In genomic region chr6:128259036-128259734, GRCh38 we compare ENCODE assay signal across 9 cellular contexts.
DNase-seq lines count a peak whose midpoint lies in the region; ATAC-seq, FAIRE-seq and TF ChIP-seq lines count a peak whose summit lies in the region.
"Had no signal": no experiment of that assay in that cellular context is flagged by ENCODE, and none has a peak within 500 bp of the region (broad histone marks: within the 10 kb centered on the region; RNA-seq: fewer than 3 reads in every experiment).

No MANE protein-coding gene starts in this region.

- WGBS in HepG2 (ENCODE audit: low lambda C conversion rate) = 97% methylated on average over 2 of the region's 2 CpGs

- ATAC-seq in GM18505 (IDR thresholded peaks at IDR 0.05; ENCODE audit: unreplicated experiment) (peak; percentile 95), GM21528 (IDR thresholded peaks at IDR 0.05; ENCODE audit: low FRiP score, unreplicated experiment) (peak; percentile 95), HG03469 (IDR thresholded peaks at IDR 0.05; ENCODE audit: unreplicated experiment) (peak; percentile 91), HepG2 (peak; percentile 37)

- no peak for FAIRE-seq in HepG2 (lab: Jason Lieb, UNC)

- TF ChIP-seq EP300 in HepG2 (IDR thresholded peaks at IDR 0.05; ENCODE audit: low read depth in 2 of 2, low read length in 2 of 2) = no peak
- no peak for TF ChIP-seq EP300 in HepG2 (CRISPR knock-in tag; IDR thresholded peaks at IDR 0.05; ENCODE audit: borderline replicate concordance)

- H3K9ac ChIP-seq in HepG2 (ENCODE audit: insufficient read depth, low read depth, low read length) = no peak overlapping the region

- peaks cover 0 to 7% of the 10 kb centered on the region in 2 experiments; a peak in 3 of 5 replicates for H3K36me3 ChIP-seq in HepG2 (replicated peaks in 1 of 2; ENCODE audit: control insufficient read depth in 1 of 2, insufficient read depth in 2 of 2, low read length in 2 of 2)
- H3K36me3 ChIP-seq in brain microvascular endothelial cell (replicated peaks) = no peaks in the 10 kb centered on the region

- TF ChIP-seq RAD21 in HepG2 (CRISPR knock-in tag; IDR thresholded peaks at IDR 0.05) = no peak

- H3K9me3 ChIP-seq in HepG2 (ENCODE audit: low read length) = no peaks in the 10 kb centered on the region

- H3K27ac ChIP-seq in HepG2 (ENCODE audit: extremely low read length, insufficient read depth, low read length) (no peak overlapping the region), brain microvascular endothelial cell (no peak overlapping the region)

- in situ Hi-C loops in HepG2 (cut with HindIII; ENCODE audit: extremely low pct_ligation_motif_present, low pct_unique_long_range_greater_than_20kb) = no loop called here
- in situ Hi-C loops in brain microvascular endothelial cell (cut with HindIII; ENCODE audit: low pct_ligation_motif_present, low sequenced_read_pairs) = no loop called here

- CTCF ChIA-PET in HepG2 (lab: Yijun Ruan, JAX; ENCODE audit: low intra/inter-chr PET ratio, low total read pairs) = no interaction called here

- peaks cover 3% of the 10 kb centered on the region for H3K79me2 ChIP-seq in HepG2 (ENCODE audit: insufficient read depth, low read length)

- no peak overlapping the region for H3K4me2 ChIP-seq in HepG2 (ENCODE audit: low read depth, low read length)

- TF ChIP-seq POLR2A in GM18505 (IDR thresholded peaks at IDR 0.05; ENCODE audit: borderline replicate concordance, extremely low read depth, insufficient read depth, insufficient read length) = no peak
- TF ChIP-seq POLR2A in HepG2 (IDR thresholded peaks at IDR 0.05; ENCODE audit: insufficient read depth in 1 of 2, low read depth in 2 of 2, low read length in 2 of 2) = no peak

- POLR2A ChIA-PET in HepG2 (lab: Yijun Ruan, JAX) = no interaction called here

- BruUV-seq in HepG2 (replicated peaks; lab: Mats Ljungman, UMichigan) = no TSS peak

- no peak overlapping the region for H3K4me3 ChIP-seq in HepG2 (replicated peaks in 1 of 3; ENCODE audit: insufficient read depth in 1 of 3, low read depth in 2 of 3, low read length in 3 of 3)
- no peak overlapping the region for H3K4me3 ChIP-seq in brain microvascular endothelial cell (ENCODE audit: low read depth, low read length)

- TF ChIP-seq CTCF in HepG2 (CRISPR knock-in tag; IDR thresholded peaks at IDR 0.05) (no peak), brain microvascular endothelial cell (IDR thresholded peaks at IDR 0.05; ENCODE audit: low read depth, low read length, missing control alignments) (no peak)

- H4K20me1 ChIP-seq in HepG2 (ENCODE audit: insufficient read depth, low read length) = 0 out of 2 replicates have a peak, but pooled peaks cover 3% of the 10 kb centered on the region

- H2AFZ ChIP-seq in HepG2 (ENCODE audit: low read length) = no peak overlapping the region

- H3K27me3 ChIP-seq in HepG2 (ENCODE audit: control insufficient read depth in 1 of 2, insufficient read depth in 2 of 2, low read length in 2 of 2) = no peaks in the 10 kb centered on the region
- H3K27me3 ChIP-seq in brain microvascular endothelial cell (replicated peaks) = no peaks in the 10 kb centered on the region

- intact Hi-C loops in HepG2 (cut with micrococcal nuclease; ENCODE audit: unreplicated experiment) = no loop called here

- DNase-seq in HepG2 (ENCODE audit: low spot score) (no peak), brain microvascular endothelial cell (no peak), NCI-H2227 (lab: John Stamatoyannopoulos, UW; ENCODE audit: unreplicated experiment) (no peak)
- no peak for DNase-seq in effector CD8-positive, alpha-beta T cell (lab: John Stamatoyannopoulos, UW)
- no peak for DNase-seq in stimulated activated naive CD4-positive, alpha-beta T cell treated with Interleukin-2 at 50 U/mL for 16 hours (lab: John Stamatoyannopoulos, UW)
- DNase-seq: NCI-H524 treated with DMSO at 0.1 percent for 48 hours had no signal

- no peaks in the 10 kb centered on the region for H3K4me1 ChIP-seq in HepG2 (ENCODE audit: insufficient read depth, low read length)

TF ChIP-seq in HepG2, 621 proteins besides CTCF, POLR2A, EP300 and RAD21:
- no peak for TF ChIP-seq TBL1XR1 (IDR thresholded peaks at IDR 0.05; ENCODE audit: borderline replicate concordance, low read length, partially characterized antibody)
- no peak for TF ChIP-seq RFXAP (CRISPR knock-in tag; IDR thresholded peaks at IDR 0.05; ENCODE audit: borderline replicate concordance)
- no peak for TF ChIP-seq MTERF4 (CRISPR knock-in tag; IDR thresholded peaks at IDR 0.05)
- no peak for TF ChIP-seq SNAPC5 (CRISPR knock-in tag; IDR thresholded peaks at IDR 0.05; ENCODE audit: borderline replicate concordance)
- TF ChIP-seq ZNF513 (CRISPR knock-in tag; conservative IDR thresholded peaks at IDR 0.05) = no peak
- no peak for TF ChIP-seq GPN1 (CRISPR knock-in tag; IDR thresholded peaks at IDR 0.05; ENCODE audit: borderline replicate concordance)
- TF ChIP-seq ZFP36L1 (CRISPR knock-in tag; IDR thresholded peaks at IDR 0.05) = no peak
- TF ChIP-seq PAF1 (CRISPR knock-in tag; IDR thresholded peaks at IDR 0.05) = no peak
- TF ChIP-seq SRY (CRISPR knock-in tag; IDR thresholded peaks at IDR 0.05) = no peak
- TF ChIP-seq TCF12 (IDR thresholded peaks at IDR 0.05) = no peak
- TF ChIP-seq TCF12 (CRISPR knock-in tag; IDR thresholded peaks at IDR 0.05) = no peak
- no peak for TF ChIP-seq RBM22 (optimal IDR thresholded peaks at IDR 0.05; ENCODE audit: low read length)
- TF ChIP-seq RORA (CRISPR knock-in tag; IDR thresholded peaks at IDR 0.05) = no peak
- TF ChIP-seq SMAD1 (CRISPR knock-in tag; IDR thresholded peaks at IDR 0.05; ENCODE audit: borderline replicate concordance, low read depth) = no peak
- no peak for TF ChIP-seq GMEB2 (CRISPR knock-in tag; IDR thresholded peaks at IDR 0.05; ENCODE audit: low read depth)
- TF ChIP-seq ZNF670 (CRISPR knock-in tag; IDR thresholded peaks at IDR 0.05; ENCODE audit: borderline replicate concordance) = no peak
- no peak for TF ChIP-seq PTBP1 (IDR thresholded peaks at IDR 0.05; ENCODE audit: low read depth, low read length, poor library complexity, severe bottlenecking)

Comparison
In these comparisons a context has a peak if more than half of its experiments do, and no peak if none do; other contexts are left out.
1. ATAC-seq: peak in every context shown above with its lines; median percentile 95 in GM18505; 95 in GM21528; 91 in HG03469; 37 in HepG2.